In genomic region chr1:81920245-81920740, GRCh38 we compare ENCODE assay signal across 11 cellular contexts.
DNase-seq lines count a peak whose midpoint lies in the region; ATAC-seq and TF ChIP-seq lines count a peak whose summit lies in the region.
"Had no signal": no experiment of that assay in that cellular context is flagged by ENCODE, and none has a peak within 500 bp of the region (broad histone marks: within the 10 kb centered on the region; RNA-seq: fewer than 3 reads in every experiment).

No MANE protein-coding gene starts in this region.

- no peak for TF ChIP-seq RAD21 in neural cell (conservative IDR thresholded peaks at IDR 0.05)

- CTCF ChIA-PET in CD8-positive, alpha-beta T cell (lab: Charles Lee), result no interaction called here

- no peak overlapping the region for H2AFZ ChIP-seq in neural cell (ENCODE audit: low read depth, low read length)

- TF ChIP-seq CTCF in fibroblast of pulmonary artery (IDR thresholded peaks at IDR 0.05; ENCODE audit: low read length, missing control alignments), result no peak
- TF ChIP-seq CTCF in neural cell (IDR thresholded peaks at IDR 0.05; ENCODE audit: poor library complexity, severe bottlenecking), result no peak
- TF ChIP-seq CTCF in CD8-positive, alpha-beta T cell (IDR thresholded peaks at IDR 0.05), result no peak

- intact Hi-C loops in CD8-positive, alpha-beta T cell (cut with DNase I, micrococcal nuclease), result no loop called here

- H3K27me3 Mint-ChIP-seq in CD8-positive, alpha-beta T cell (ENCODE audit: low read depth), result no peaks in the 10 kb centered on the region

- no peak overlapping the region for H3K27ac ChIP-seq in neural cell (ENCODE audit: low read length)
- no peak overlapping the region for H3K27ac ChIP-seq in CD8-positive, alpha-beta T cell (ENCODE audit: low read depth, low read length)

- POLR2A ChIA-PET in CD8-positive, alpha-beta T cell (lab: Charles Lee), result no interaction called here

- peak; percentile 49 for TF ChIP-seq EP300 in neural cell (conservative IDR thresholded peaks at IDR 0.05; ENCODE audit: poor library complexity, severe bottlenecking)

- peaks cover 49% of the 10 kb centered on the region for H3K79me2 ChIP-seq in neural cell (replicated peaks; ENCODE audit: insufficient read depth, low read length)

- no peaks in the 10 kb centered on the region for H3K36me3 Mint-ChIP-seq in CD8-positive, alpha-beta T cell

- DNase-seq in COLO829 (ENCODE audit: low spot score), result peak; percentile 84
- peak; percentile 15 for DNase-seq in OCI-M1 (lab: John Stamatoyannopoulos, UW)
- DNase-seq in fibroblast of pulmonary artery (ENCODE audit: low read depth), result peak; percentile 80
- DNase-seq in NCI-H510A (lab: John Stamatoyannopoulos, UW), result no peak
- no peak for DNase-seq in CD8-positive, alpha-beta T cell
- DNase-seq in stimulated activated naive CD8-positive, alpha-beta T cell treated with anti-CD3 and anti-CD28 coated beads, Interleukin-15, Interleukin-2, amounts not matched to agents 100 U/mL and 50 U/mL, for 24 hours, result no peak
- DNase-seq: DND-41; Karpas-422; stimulated activated CD4-positive, alpha-beta T cell treated with anti-CD3 and anti-CD28 coated beads, Interleukin-4, amount 100 ng/mL, for 24 hours had no signal

- H3K9me3 ChIP-seq in neural cell (ENCODE audit: low read length), result no peaks in the 10 kb centered on the region
- H3K9me3 ChIP-seq in CD8-positive, alpha-beta T cell (ENCODE audit: low read length), result no peaks in the 10 kb centered on the region

- peak overlapping the region; percentile 13 for H3K4me2 ChIP-seq in neural cell (ENCODE audit: low read length)

- H3K4me3 ChIP-seq in fibroblast of pulmonary artery (replicated peaks; ENCODE audit: low read depth, low read length), result peak overlapping the region; percentile 19
- H3K4me3 ChIP-seq in neural cell (ENCODE audit: low read length), result peak overlapping the region; percentile 49
- H3K4me3 ChIP-seq in CD8-positive, alpha-beta T cell (ENCODE audit: low read depth, low read length), result no peak overlapping the region

- no peaks in the 10 kb centered on the region for H3K36me3 ChIP-seq in neural cell (ENCODE audit: insufficient read depth, low read length)
- H3K36me3 ChIP-seq in CD8-positive, alpha-beta T cell (ENCODE audit: insufficient read depth, low read length), result no peaks in the 10 kb centered on the region

- no peaks in the 10 kb centered on the region for H3K27me3 ChIP-seq in neural cell (ENCODE audit: insufficient read depth, low read depth, low read length)
- H3K27me3 ChIP-seq in CD8-positive, alpha-beta T cell (ENCODE audit: insufficient read depth, low read length), result no peaks in the 10 kb centered on the region

- no peaks in the 10 kb centered on the region for H3K9me2 ChIP-seq in neural cell (ENCODE audit: insufficient read depth, low read length)

- no peak overlapping the region for H3K4me3 Mint-ChIP-seq in CD8-positive, alpha-beta T cell

- ATAC-seq in HG02852 (IDR thresholded peaks at IDR 0.05; ENCODE audit: unreplicated experiment), result no peak
- no peak for ATAC-seq in CD8-positive, alpha-beta T cell
- no peak for ATAC-seq in stimulated activated naive CD8-positive, alpha-beta T cell treated with anti-CD3 and anti-CD28 coated beads, Interleukin-15, Interleukin-2, amounts not matched to agents 100 U/mL and 50 U/mL, for 24 hours

- no peaks in the 10 kb centered on the region for H4K20me1 ChIP-seq in neural cell (ENCODE audit: insufficient read depth)

- no peaks in the 10 kb centered on the region for H3K4me1 ChIP-seq in CD8-positive, alpha-beta T cell (ENCODE audit: insufficient read depth, low read length)

- peaks cover 7% of the 10 kb centered on the region for H3F3A ChIP-seq in neural cell (ENCODE audit: insufficient read depth, low read length, poor library complexity, severe bottlenecking)

- no peaks in the 10 kb centered on the region for H3K4me1 Mint-ChIP-seq in CD8-positive, alpha-beta T cell (ENCODE audit: low read depth)

- no peak overlapping the region for H3K9ac ChIP-seq in neural cell (ENCODE audit: low read length)

- no peaks in the 10 kb centered on the region for H3K9me3 Mint-ChIP-seq in CD8-positive, alpha-beta T cell

- H3K27ac Mint-ChIP-seq in CD8-positive, alpha-beta T cell, result no peak overlapping the region

TF ChIP-seq in neural cell, 6 proteins besides CTCF, POLR2A, EP300 and RAD21:
- no peak for TF ChIP-seq EZH2 (IDR thresholded peaks at IDR 0.05; ENCODE audit: borderline replicate concordance, insufficient read depth, low read length, poor library complexity, severe bottlenecking)
- peak; percentile 71 for TF ChIP-seq POLR2AphosphoS5 (IDR thresholded peaks at IDR 0.05)
- no peak for TF ChIP-seq MXI1 (conservative IDR thresholded peaks at IDR 0.05; ENCODE audit: poor library complexity, severe bottlenecking)
- no peak for TF ChIP-seq TAF1 (IDR thresholded peaks at IDR 0.05; ENCODE audit: low read depth)
- TF ChIP-seq REST (IDR thresholded peaks at IDR 0.05; ENCODE audit: borderline replicate concordance), result no peak
- no peak for TF ChIP-seq SMC3 (conservative IDR thresholded peaks at IDR 0.05; ENCODE audit: poor library complexity)

Comparison
In these comparisons a context has a peak if more than half of its experiments do, and no peak if none do; other contexts are left out.
1. DNase-seq: peak in COLO829 (single experiment), OCI-M1 (single experiment) and fibroblast of pulmonary artery (single experiment); none in NCI-H510A (single experiment), CD8-positive, alpha-beta T cell (0 of 7) and stimulated activated naive CD8-positive, alpha-beta T cell treated with anti-CD3 and anti-CD28 coated beads, Interleukin-15, Interleukin-2, amounts not matched to agents 100 U/mL and 50 U/mL, for 24 hours (single experiment).